ENCODE assay signal across 2 cellular contexts in genomic region chrY:2787600-2787999, GRCh38.
TF ChIP-seq lines count a peak whose summit lies in the region.

Gene SRY, minus strand, starts transcription at chrY:2787682. Its CDS starts 79 bp downstream, at chrY:2787603.

TF ChIP-seq in endothelial cell of umbilical vein, 7 proteins besides CTCF, POLR2A, EP300 and RAD21 (continued from another document):
- no peak for TF ChIP-seq JUN (IDR thresholded peaks at IDR 0.05; ENCODE audit: borderline replicate concordance, insufficient read depth, insufficient read length, low read depth)

TF ChIP-seq in neural cell, 6 proteins besides CTCF, POLR2A, EP300 and RAD21 (continued from another document):
- no peak for TF ChIP-seq EZH2 (IDR thresholded peaks at IDR 0.05; ENCODE audit: borderline replicate concordance, insufficient read depth, low read length, poor library complexity, severe bottlenecking)
- TF ChIP-seq, protein P1, sequence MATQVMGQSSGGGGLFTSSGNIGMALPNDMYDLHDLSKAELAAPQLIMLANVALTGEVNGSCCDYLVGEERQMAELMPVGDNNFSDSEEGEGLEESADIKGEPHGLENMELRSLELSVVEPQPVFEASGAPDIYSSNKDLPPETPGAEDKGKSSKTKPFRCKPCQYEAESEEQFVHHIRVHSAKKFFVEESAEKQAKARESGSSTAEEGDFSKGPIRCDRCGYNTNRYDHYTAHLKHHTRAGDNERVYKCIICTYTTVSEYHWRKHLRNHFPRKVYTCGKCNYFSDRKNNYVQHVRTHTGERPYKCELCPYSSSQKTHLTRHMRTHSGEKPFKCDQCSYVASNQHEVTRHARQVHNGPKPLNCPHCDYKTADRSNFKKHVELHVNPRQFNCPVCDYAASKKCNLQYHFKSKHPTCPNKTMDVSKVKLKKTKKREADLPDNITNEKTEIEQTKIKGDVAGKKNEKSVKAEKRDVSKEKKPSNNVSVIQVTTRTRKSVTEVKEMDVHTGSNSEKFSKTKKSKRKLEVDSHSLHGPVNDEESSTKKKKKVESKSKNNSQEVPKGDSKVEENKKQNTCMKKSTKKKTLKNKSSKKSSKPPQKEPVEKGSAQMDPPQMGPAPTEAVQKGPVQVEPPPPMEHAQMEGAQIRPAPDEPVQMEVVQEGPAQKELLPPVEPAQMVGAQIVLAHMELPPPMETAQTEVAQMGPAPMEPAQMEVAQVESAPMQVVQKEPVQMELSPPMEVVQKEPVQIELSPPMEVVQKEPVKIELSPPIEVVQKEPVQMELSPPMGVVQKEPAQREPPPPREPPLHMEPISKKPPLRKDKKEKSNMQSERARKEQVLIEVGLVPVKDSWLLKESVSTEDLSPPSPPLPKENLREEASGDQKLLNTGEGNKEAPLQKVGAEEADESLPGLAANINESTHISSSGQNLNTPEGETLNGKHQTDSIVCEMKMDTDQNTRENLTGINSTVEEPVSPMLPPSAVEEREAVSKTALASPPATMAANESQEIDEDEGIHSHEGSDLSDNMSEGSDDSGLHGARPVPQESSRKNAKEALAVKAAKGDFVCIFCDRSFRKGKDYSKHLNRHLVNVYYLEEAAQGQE (IDR thresholded peaks at IDR 0.05; ENCODE audit: borderline replicate concordance), result no peak
- TF ChIP-seq MXI1 (conservative IDR thresholded peaks at IDR 0.05; ENCODE audit: poor library complexity, severe bottlenecking), result no peak
- no peak for TF ChIP-seq SMC3 (conservative IDR thresholded peaks at IDR 0.05; ENCODE audit: poor library complexity)
